Comparison of ENCODE assay signal across 8 cellular contexts in the genomic region with DNA sequence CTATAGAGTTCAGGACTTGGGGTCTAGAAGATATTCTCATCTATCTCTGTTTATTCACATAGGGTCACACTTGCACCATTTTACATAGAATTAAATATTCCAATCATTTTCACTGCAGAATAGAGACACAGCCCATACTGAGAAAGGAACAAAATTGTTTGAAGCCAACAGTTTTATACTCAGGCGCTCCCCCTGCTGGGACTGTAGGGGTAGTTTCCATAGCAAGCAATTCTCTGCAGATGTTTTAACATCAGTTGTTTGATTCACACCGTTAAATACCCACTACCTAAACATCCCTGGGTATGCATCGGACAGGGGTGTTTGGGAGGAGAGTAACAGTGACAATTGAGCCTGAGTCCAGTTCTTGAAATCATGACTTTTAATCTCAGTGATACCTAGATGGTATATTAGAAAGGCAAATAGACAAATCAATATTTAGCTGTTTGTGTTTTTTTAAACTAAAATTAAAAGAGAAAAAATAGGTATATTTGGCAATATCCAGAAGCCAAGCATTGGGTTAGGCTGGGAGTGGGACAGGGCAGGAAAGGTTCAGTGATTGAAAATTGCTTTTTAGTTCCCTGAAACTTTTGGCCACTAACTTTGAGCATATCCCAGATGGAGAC. TPM values are rescaled to one million over a fixed set of nuclear protein-coding genes. Genes with fewer than 3 reads are reported as not detected.
A peak's percentile ranks its signal among the peaks of the same experiment; 100 is the strongest.
DNase-seq lines count a peak whose midpoint lies in the region; ATAC-seq and TF ChIP-seq lines count a peak whose summit lies in the region.

No MANE protein-coding gene starts in this region.

- no peaks in the 10 kb centered on the region for H3K4me1 Mint-ChIP-seq in activated T-cell treated with anti-CD3 and anti-CD28 coated beads, Interleukin-2, amount 50 U/mL, for 72 hours (ENCODE audit: low read depth)

- intact Hi-C loops in left cardiac atrium (cut with DNase I), result loop anchor here (2.0 to 10.0 kb wide), 3 partner anchors 59 to 163 kb away; no protein-coding TSS in a partner anchor

- H3K27ac Mint-ChIP-seq in activated T-cell treated with anti-CD3 and anti-CD28 coated beads, Interleukin-2, amount 50 U/mL, for 72 hours, result no peak overlapping the region

- no peak overlapping the region for H3K4me3 Mint-ChIP-seq in activated T-cell treated with anti-CD3 and anti-CD28 coated beads, Interleukin-2, amount 50 U/mL, for 72 hours

- no peak overlapping the region for H3K4me3 ChIP-seq in GM12875 (ENCODE audit: low read depth, low read length)

- no peak for ATAC-seq in activated T-cell treated with anti-CD3 and anti-CD28 coated beads, Interleukin-2, amount 50 U/mL, for 72 hours (replicated peaks in 1 of 2)
- ATAC-seq in left cardiac atrium, result no peak

- peak; percentile 62 for DNase-seq in AG08396 (ENCODE audit: low spot score)
- peak; percentile 44 for DNase-seq in NCI-H2227 (lab: John Stamatoyannopoulos, UW; ENCODE audit: unreplicated experiment)
- DNase-seq in activated T-cell treated with anti-CD3 and anti-CD28 coated beads, Interleukin-2, amount 50 U/mL, for 72 hours, result peak; percentile 23 to 38
- DNase-seq in left cardiac atrium, result peak; percentile 40
- DNase-seq in stimulated activated CD4-positive, alpha-beta T cell treated with anti-CD3 and anti-CD28 coated beads, Interleukin-4, amount 100 ng/mL, for 1 hour, result peak; percentile 37
- no peak for DNase-seq in SHP77 treated with DMSO at 0.1 percent for 48 hours (lab: John Stamatoyannopoulos, UW)
- no peak for DNase-seq in ureter (ENCODE audit: low spot score)

- peak; percentile 73 for TF ChIP-seq CTCF in GM12875 (IDR thresholded peaks at IDR 0.05; ENCODE audit: borderline replicate concordance, insufficient read depth, low read depth, low read length)

- no peaks in the 10 kb centered on the region for H3K9me3 Mint-ChIP-seq in activated T-cell treated with anti-CD3 and anti-CD28 coated beads, Interleukin-2, amount 50 U/mL, for 72 hours

- H3K27me3 Mint-ChIP-seq in activated T-cell treated with anti-CD3 and anti-CD28 coated beads, Interleukin-2, amount 50 U/mL, for 72 hours (ENCODE audit: low read depth), result peaks cover 24% of the 10 kb centered on the region

- no peaks in the 10 kb centered on the region for H3K36me3 Mint-ChIP-seq in activated T-cell treated with anti-CD3 and anti-CD28 coated beads, Interleukin-2, amount 50 U/mL, for 72 hours (ENCODE audit: insufficient read depth in 2 of 2)

RNA-seq across cellular contexts. Expression of a gene that starts 33.8 kb away (rescaled TPM):
- 1 to 10 TPM; 1.6 to 3.3 TPM for total RNA-seq in activated T-cell treated with anti-CD3 and anti-CD28 coated beads, Interleukin-2, amount 50 U/mL, for 72 hours
- total RNA-seq in left cardiac atrium (1 to 10 TPM; 3.9 to 5.5 TPM), ureter (6.9 TPM)

Comparison
In these comparisons a context has a peak if more than half of its experiments do, and no peak if none do; other contexts are left out.
1. DNase-seq: peak in AG08396 (single experiment), NCI-H2227 (single experiment), activated T-cell treated with anti-CD3 and anti-CD28 coated beads, Interleukin-2, amount 50 U/mL, for 72 hours (2 of 2), left cardiac atrium (single experiment) and stimulated activated CD4-positive, alpha-beta T cell treated with anti-CD3 and anti-CD28 coated beads, Interleukin-4, amount 100 ng/mL, for 1 hour (single experiment); none in SHP77 treated with DMSO at 0.1 percent for 48 hours (single experiment) and ureter (single experiment).